8 cellular contexts compared by ENCODE assay signal in genomic region chr9:128921881-128922763, GRCh38. TPM values are rescaled to one million over a fixed set of nuclear protein-coding genes. Genes with fewer than 3 reads are reported as not detected.
DNase-seq lines count a peak whose midpoint lies in the region; ATAC-seq, FAIRE-seq and TF ChIP-seq lines count a peak whose summit lies in the region.

No MANE protein-coding gene starts in this region.

- DNase-seq in H7 (peak; percentile 95), astrocyte (ENCODE audit: low read depth) (no peak), small intestine (no peak)

- H3K4me2 ChIP-seq in astrocyte (ENCODE audit: low read length): peak overlapping the region; percentile 74

- H3K27me3 ChIP-seq in H7 (ENCODE audit: control insufficient read depth, insufficient read depth, low read length): no peaks in the 10 kb centered on the region
- H3K27me3 ChIP-seq in astrocyte (ENCODE audit: insufficient read depth, low read length): no peaks in the 10 kb centered on the region
- H3K27me3 ChIP-seq in iPS-15b (ENCODE audit: control insufficient read depth, insufficient read depth, low read length): no peaks in the 10 kb centered on the region
- H3K27me3 ChIP-seq in small intestine (ENCODE audit: control insufficient read depth in 2 of 2, insufficient read depth in 2 of 2, low read length in 2 of 2): no peaks in the 10 kb centered on the region

- no peak for TF ChIP-seq CTCF in astrocyte (IDR thresholded peaks at IDR 0.05; ENCODE audit: insufficient read depth, low read depth, low read length)

- ATAC-seq in GM18519 (IDR thresholded peaks at IDR 0.05; ENCODE audit: low FRiP score, unreplicated experiment): no peak
- no peak for ATAC-seq in HG03571 (IDR thresholded peaks at IDR 0.05; ENCODE audit: unreplicated experiment)
- no peak for ATAC-seq in HG02642 (IDR thresholded peaks at IDR 0.05; ENCODE audit: poor library complexity, unreplicated experiment)
- no peak for ATAC-seq in GM18907 (IDR thresholded peaks at IDR 0.05; ENCODE audit: unreplicated experiment)

- peaks cover 5% of the 10 kb centered on the region for H3K27me3 Mint-ChIP-seq in astrocyte (ENCODE audit: low read depth, unreplicated experiment)

- H3K9me3 ChIP-seq in astrocyte (ENCODE audit: insufficient read depth, low read depth, low read length) (no peaks in the 10 kb centered on the region), iPS-15b (ENCODE audit: control insufficient read depth, insufficient read depth, low read length) (no peaks in the 10 kb centered on the region), small intestine (ENCODE audit: control insufficient read depth, low read depth) (no peaks in the 10 kb centered on the region)

- H3K4me3 ChIP-seq in H7 (ENCODE audit: insufficient read depth, low read depth, low read length): peak overlapping the region; percentile 64
- peak overlapping the region; percentile 39 for H3K4me3 ChIP-seq in astrocyte (ENCODE audit: insufficient read depth, low read depth, low read length)
- peak overlapping the region; percentile 73 for H3K4me3 ChIP-seq in iPS-15b (ENCODE audit: low read depth, low read length)
- H3K4me3 ChIP-seq in small intestine (ENCODE audit: low read depth in 1 of 2, low read length in 2 of 2): peak overlapping the region in 1 of 2 donors; percentile 9

- H3K27ac Mint-ChIP-seq in astrocyte (ENCODE audit: unreplicated experiment): peak overlapping the region; percentile 91

- H3K4me1 ChIP-seq in astrocyte (ENCODE audit: insufficient read depth, low read length): peaks cover 11% of the 10 kb centered on the region
- peaks cover 5% of the 10 kb centered on the region for H3K4me1 ChIP-seq in iPS-15b (ENCODE audit: control insufficient read depth, insufficient read depth, low read length)
- no peaks in the 10 kb centered on the region for H3K4me1 ChIP-seq in small intestine (ENCODE audit: control insufficient read depth in 2 of 2, insufficient read depth in 1 of 2, low read depth in 1 of 2, low read length in 1 of 2)

- H3K36me3 ChIP-seq in H7 (replicated peaks; ENCODE audit: control insufficient read depth, insufficient read depth, low read length) (peaks cover 3% of the 10 kb centered on the region), astrocyte (ENCODE audit: insufficient read depth, low read length) (peaks cover 6% of the 10 kb centered on the region), iPS-15b (ENCODE audit: control insufficient read depth, insufficient read depth, low read length) (peaks cover 13% of the 10 kb centered on the region), small intestine (ENCODE audit: control insufficient read depth in 2 of 2, insufficient read depth in 2 of 2, low read length in 2 of 2) (peaks cover 0 to under 1% of the 10 kb centered on the region in 2 donors)

- peaks cover 4% of the 10 kb centered on the region for H4K20me1 ChIP-seq in astrocyte (ENCODE audit: insufficient read depth, low read length)

- H3K27ac ChIP-seq in astrocyte (ENCODE audit: low read depth, low read length): no peak overlapping the region
- H3K27ac ChIP-seq in small intestine (ENCODE audit: low read depth in 1 of 2, low read length in 1 of 2): peak overlapping the region; percentile 6 to 52

- H3K9ac ChIP-seq in astrocyte (ENCODE audit: low read length) (peak overlapping the region; percentile 60), iPS-15b (ENCODE audit: low read depth, low read length) (peak overlapping the region; percentile 85)

- peaks cover 12% of the 10 kb centered on the region for H3K4me1 Mint-ChIP-seq in astrocyte (ENCODE audit: low read depth, unreplicated experiment)

- peak overlapping the region; percentile 73 for H3K4me3 Mint-ChIP-seq in astrocyte (ENCODE audit: unreplicated experiment)

- H3K9me3 Mint-ChIP-seq in astrocyte (ENCODE audit: unreplicated experiment): no peaks in the 10 kb centered on the region

- no peaks in the 10 kb centered on the region for H3K79me2 ChIP-seq in astrocyte (ENCODE audit: insufficient read depth, low read length)

- H3K36me3 Mint-ChIP-seq in astrocyte (ENCODE audit: low read depth, unreplicated experiment): peaks cover 4% of the 10 kb centered on the region

- FAIRE-seq in astrocyte (lab: Jason Lieb, UNC) (no peak), small intestine (lab: Jason Lieb, UNC) (no peak)

- WGBS in small intestine, 3 donors: 16 to 32% (median 26%) methylated on average over 30 to 32 of the region's 32 CpGs

- peak overlapping the region; percentile 60 for H2AFZ ChIP-seq in astrocyte (ENCODE audit: low read depth, low read length)

RNA-seq across cellular contexts. Expression of gene PHYHD1, which starts 1.3 kb away (rescaled TPM):
- 24.3 and 27.2 TPM in 2 replicates for total RNA-seq in H7 (2014; rRNA removed; shearing (Covaris generic))
- 4.6 and 6.1 TPM in 2 replicates for total RNA-seq in astrocyte
- 1 to 10 TPM; 1.1 to 6.5 (median 3.2) TPM for polyA plus RNA-seq in small intestine

RNA-seq across cellular contexts. Expression of gene DOLK, which starts 25.3 kb away (rescaled TPM):
- total RNA-seq in H7 (2014; rRNA removed; shearing (Covaris generic)): 18.6 and 20.9 TPM in 2 replicates
- total RNA-seq in astrocyte: 19.8 and 22.1 TPM in 2 replicates
- 10 to 100 TPM in 1 of 3 donors, 1 to 10 TPM in 2; 2.9 to 13.8 (median 4.6) TPM for polyA plus RNA-seq in small intestine

RNA-seq across cellular contexts. Expression of gene NUP188, which starts 25.4 kb away (rescaled TPM):
- 81.3 and 87.9 TPM in 2 replicates for total RNA-seq in H7 (2014; rRNA removed; shearing (Covaris generic))
- total RNA-seq in astrocyte: 40.4 and 45.6 TPM in 2 replicates
- polyA plus RNA-seq in small intestine: 10 to 100 TPM in 1 of 3 donors, 1 to 10 TPM in 2; 4.9 to 14.9 (median 4.9) TPM

RNA-seq across cellular contexts. Expression of gene LRRC8A, which starts 40.2 kb away (rescaled TPM):
- 67.2 and 76.0 TPM in 2 replicates for total RNA-seq in H7 (2014; rRNA removed; shearing (Covaris generic))
- 103 and 104 TPM in 2 replicates for total RNA-seq in astrocyte
- polyA plus RNA-seq in small intestine: 10 to 100 TPM in 1 of 3 donors, 1 to 10 TPM in 2; 4.1 to 28.4 (median 5.6) TPM

RNA-seq across cellular contexts. Expression of gene KYAT1, which starts 40.4 kb away (rescaled TPM):
- 47.9 and 49.0 TPM in 2 replicates for total RNA-seq in H7 (2014; rRNA removed; shearing (Covaris generic))
- total RNA-seq in astrocyte: 9.3 and 10.1 TPM in 2 replicates
- 1 to 10 TPM; 4.1 to 5.6 (median 4.9) TPM for polyA plus RNA-seq in small intestine
